In genomic region chr1:211614615-211615014, GRCh38 we compare ENCODE assay signal across 31 cellular contexts.
"Had no signal": no experiment of that assay in that cellular context is flagged by ENCODE, and none has a peak within 500 bp of the region (broad histone marks: within the 10 kb centered on the region; RNA-seq: fewer than 3 reads in every experiment).

No MANE protein-coding gene starts in this region.

- H3K4me1 Mint-ChIP-seq: activated naive CD8-positive, alpha-beta T cell treated with anti-CD3 and anti-CD28 coated beads for 36 hours; stimulated activated effector memory CD8-positive, alpha-beta T cell treated with anti-CD3 and anti-CD28 coated beads, Interleukin-12 subunit alpha, Interleukin-12 subunit beta, amount 100 ng/mL, for 72 hours had no signal

- H3K4me3 ChIP-seq: adrenal gland, ascending aorta, cardiac muscle cell, coronary artery, esophagus muscularis mucosa, heart right ventricle, upper lobe of right lung had no signal

- H3K4me3 Mint-ChIP-seq: activated CD4-positive, alpha-beta memory T cell treated with anti-CD3 and anti-CD28 coated beads for 36 hours; activated CD4-positive, alpha-beta T cell treated with anti-CD3 and anti-CD28 coated beads, Interleukin-2, amount 10 ng/mL, durations not matched to agents 24 days and 14 days; activated naive CD4-positive, alpha-beta T cell treated with anti-CD3 and anti-CD28 coated beads for 36 hours; activated naive CD8-positive, alpha-beta T cell treated with anti-CD3 and anti-CD28 coated beads for 36 hours; activated T-helper 1 cell treated with anti-CD3 and anti-CD28 coated beads, Interleukin-12 subunit alpha, Interleukin-12 subunit beta, Interleukin-2, Interleukin-4 antibody, amounts not matched to agents 30 ng/mL and 10 ng/mL and 1 ng/mL, durations not matched to agents 14 hours and 24 hours and 36 hours; brain; endodermal cell; naive thymus-derived CD8-positive, alpha-beta T cell; neural crest cell; stimulated activated effector memory CD8-positive, alpha-beta T cell treated with anti-CD3 and anti-CD28 coated beads, Interleukin-12 subunit alpha, Interleukin-12 subunit beta, amount 100 ng/mL, for 72 hours; stimulated activated naive CD8-positive, alpha-beta T cell treated with anti-CD3 and anti-CD28 coated beads, Interleukin-15, amount 100 ng/mL, for 72 hours; T-helper 2 cell treated with Interferon-gamma antibody and Interleukin-4, amounts not matched to agents 5 μg/mL and 100 μg/mL, for 36 hours had no signal

- H3K27me3 ChIP-seq: adrenal gland, ascending aorta, cardiac muscle cell, esophagus muscularis mucosa, foreskin keratinocyte, heart right ventricle, upper lobe of right lung had no signal

- H3K36me3 Mint-ChIP-seq: activated CD4-positive, alpha-beta memory T cell treated with anti-CD3 and anti-CD28 coated beads for 36 hours; activated naive CD8-positive, alpha-beta T cell treated with anti-CD3 and anti-CD28 coated beads for 36 hours; brain; naive thymus-derived CD8-positive, alpha-beta T cell; stimulated activated effector memory CD8-positive, alpha-beta T cell treated with anti-CD3 and anti-CD28 coated beads, Interleukin-12 subunit alpha, Interleukin-12 subunit beta, amount 100 ng/mL, for 72 hours had no signal

- DNase-seq: activated CD4-positive, alpha-beta memory T cell treated with anti-CD3 and anti-CD28 coated beads for 36 hours; activated CD4-positive, alpha-beta T cell treated with anti-CD3 and anti-CD28 coated beads, Interleukin-2, amount 10 ng/mL, durations not matched to agents 24 days and 14 days; activated CD4-positive, CD25-positive, alpha-beta regulatory T cell treated with anti-CD3 and anti-CD28 coated beads, Interleukin-2, amount 50 U/mL, for 72 hours; activated CD8-positive, alpha-beta memory T cell treated with anti-CD3 and anti-CD28 coated beads, Interleukin-2, amount 50 U/mL, for 4 hours; activated effector memory CD4-positive, alpha-beta T cell treated with anti-CD3 and anti-CD28 coated beads, Interleukin-2, amount 50 U/mL, for 16 hours; activated naive CD4-positive, alpha-beta T cell treated with anti-CD3 and anti-CD28 coated beads for 36 hours; activated naive CD8-positive, alpha-beta T cell treated with anti-CD3 and anti-CD28 coated beads for 36 hours; activated T-cell treated with anti-CD3 and anti-CD28 coated beads, Interleukin-2, amount 50 U/mL, for 1 hour; adrenal gland; cerebellar nuclear complex; endodermal cell; foreskin keratinocyte; heart right ventricle; naive thymus-derived CD8-positive, alpha-beta T cell; occipital lobe; right cardiac atrium; stimulated activated CD4-positive, alpha-beta T cell treated with anti-CD3 and anti-CD28 coated beads, Interleukin-12 subunit alpha, Interleukin-12 subunit beta, amount 100 ng/mL, for 4 hours; stimulated activated CD4-positive, alpha-beta T cell treated with anti-CD3 and anti-CD28 coated beads, Interleukin-4, amount 100 ng/mL, for 1 hour; stimulated activated naive CD8-positive, alpha-beta T cell treated with anti-CD3 and anti-CD28 coated beads, Interleukin-15, amount 100 ng/mL, for 72 hours; substantia nigra; T-helper 1 cell; upper lobe of right lung had no signal

- H3K4me1 ChIP-seq: foreskin keratinocyte had no signal

- H3K27ac ChIP-seq: foreskin keratinocyte, upper lobe of right lung had no signal

- H3K27ac Mint-ChIP-seq: activated CD4-positive, alpha-beta memory T cell treated with anti-CD3 and anti-CD28 coated beads for 36 hours; activated CD4-positive, alpha-beta T cell treated with anti-CD3 and anti-CD28 coated beads, Interleukin-2, amount 10 ng/mL, durations not matched to agents 24 days and 14 days; activated naive CD4-positive, alpha-beta T cell treated with anti-CD3 and anti-CD28 coated beads for 36 hours; activated naive CD8-positive, alpha-beta T cell treated with anti-CD3 and anti-CD28 coated beads for 36 hours; activated T-helper 1 cell treated with anti-CD3 and anti-CD28 coated beads, Interleukin-12 subunit alpha, Interleukin-12 subunit beta, Interleukin-2, Interleukin-4 antibody, amounts not matched to agents 30 ng/mL and 10 ng/mL and 1 ng/mL, durations not matched to agents 14 hours and 24 hours and 36 hours; endodermal cell; naive thymus-derived CD8-positive, alpha-beta T cell; stimulated activated effector memory CD8-positive, alpha-beta T cell treated with anti-CD3 and anti-CD28 coated beads, Interleukin-12 subunit alpha, Interleukin-12 subunit beta, amount 100 ng/mL, for 72 hours; T-helper 2 cell treated with Interferon-gamma antibody and Interleukin-4, amounts not matched to agents 5 μg/mL and 100 μg/mL, for 36 hours had no signal

- H3K36me3 ChIP-seq: adrenal gland, ascending aorta, cardiac muscle cell, esophagus muscularis mucosa, heart right ventricle, upper lobe of right lung had no signal

- H3K9me3 Mint-ChIP-seq: activated CD4-positive, alpha-beta memory T cell treated with anti-CD3 and anti-CD28 coated beads for 36 hours; activated CD4-positive, alpha-beta T cell treated with anti-CD3 and anti-CD28 coated beads, Interleukin-2, amount 10 ng/mL, durations not matched to agents 24 days and 14 days; activated naive CD4-positive, alpha-beta T cell treated with anti-CD3 and anti-CD28 coated beads for 36 hours; activated naive CD8-positive, alpha-beta T cell treated with anti-CD3 and anti-CD28 coated beads for 36 hours; activated T-helper 1 cell treated with anti-CD3 and anti-CD28 coated beads, Interleukin-12 subunit alpha, Interleukin-12 subunit beta, Interleukin-2, Interleukin-4 antibody, amounts not matched to agents 30 ng/mL and 10 ng/mL and 1 ng/mL, durations not matched to agents 14 hours and 24 hours and 36 hours; endodermal cell; naive thymus-derived CD8-positive, alpha-beta T cell; neural crest cell; stimulated activated effector memory CD8-positive, alpha-beta T cell treated with anti-CD3 and anti-CD28 coated beads, Interleukin-12 subunit alpha, Interleukin-12 subunit beta, amount 100 ng/mL, for 72 hours; stimulated activated naive CD8-positive, alpha-beta T cell treated with anti-CD3 and anti-CD28 coated beads, Interleukin-15, amount 100 ng/mL, for 72 hours; T-helper 2 cell treated with Interferon-gamma antibody and Interleukin-4, amounts not matched to agents 5 μg/mL and 100 μg/mL, for 36 hours had no signal

- H3K9me3 ChIP-seq: adrenal gland, ascending aorta, esophagus muscularis mucosa, heart right ventricle, upper lobe of right lung had no signal

- H3K27me3 Mint-ChIP-seq: activated CD4-positive, alpha-beta memory T cell treated with anti-CD3 and anti-CD28 coated beads for 36 hours; activated CD4-positive, alpha-beta T cell treated with anti-CD3 and anti-CD28 coated beads, Interleukin-2, amount 10 ng/mL, durations not matched to agents 24 days and 14 days; activated naive CD8-positive, alpha-beta T cell treated with anti-CD3 and anti-CD28 coated beads for 36 hours; naive thymus-derived CD8-positive, alpha-beta T cell; stimulated activated naive CD8-positive, alpha-beta T cell treated with anti-CD3 and anti-CD28 coated beads, Interleukin-15, amount 100 ng/mL, for 72 hours had no signal
